ENCODE assay signal across 13 cellular contexts in the genomic region with DNA sequence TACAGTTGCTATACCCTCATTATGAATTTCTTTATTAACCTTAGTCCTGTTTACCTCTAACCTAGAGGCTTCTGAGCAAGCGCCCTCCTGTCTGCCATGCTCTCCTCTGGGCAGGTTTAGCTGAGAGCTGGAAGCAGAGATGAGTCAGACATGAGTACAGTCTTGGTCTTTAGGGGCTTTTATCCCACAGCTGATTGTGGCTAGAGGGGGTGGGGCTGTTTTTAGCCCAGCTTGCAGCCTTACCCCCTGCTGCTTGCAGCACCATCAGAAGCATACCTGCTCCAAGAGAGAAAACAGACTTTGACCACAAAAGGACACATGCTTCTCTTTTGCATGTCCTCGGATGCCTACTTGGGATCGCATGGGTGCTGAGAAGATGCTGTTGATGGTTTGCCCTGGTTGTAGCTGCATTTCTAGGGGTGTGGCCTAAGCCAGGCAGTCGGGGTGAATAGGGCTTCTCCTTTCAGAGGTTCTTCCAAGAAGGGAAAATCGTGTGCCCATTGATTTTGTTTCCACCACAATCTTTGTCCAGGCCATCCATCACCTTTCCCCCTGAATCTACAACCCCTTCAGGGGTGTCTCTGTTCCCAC.
A peak's percentile ranks its signal among the peaks of the same experiment; 100 is the strongest.
DNase-seq lines count a peak whose midpoint lies in the region; ATAC-seq and TF ChIP-seq lines count a peak whose summit lies in the region.
"Had no signal": no experiment of that assay in that cellular context is flagged by ENCODE, and none has a peak within 500 bp of the region (broad histone marks: within the 10 kb centered on the region; RNA-seq: fewer than 3 reads in every experiment).

No MANE protein-coding gene starts in this region.

- no peak overlapping the region for H3K27ac ChIP-seq in foreskin keratinocyte
- H3K27ac ChIP-seq in osteoblast (ENCODE audit: low read depth, low read length) = no peak overlapping the region
- H3K27ac ChIP-seq: parathyroid adenoma had no signal

- no peaks in the 10 kb centered on the region for H3K9me3 ChIP-seq in osteoblast (ENCODE audit: low read depth, low read length)
- H3K9me3 ChIP-seq: HAP-1 had no signal

- H3K36me3 ChIP-seq in osteoblast (ENCODE audit: insufficient read depth, low read length) = no peaks in the 10 kb centered on the region
- H3K36me3 ChIP-seq: HAP-1 had no signal

- peak; percentile 45 for ATAC-seq in HG02588 (IDR thresholded peaks at IDR 0.05; ENCODE audit: unreplicated experiment)
- peak; percentile 76 for ATAC-seq in foreskin keratinocyte
- no peak for ATAC-seq in HG02763 (IDR thresholded peaks at IDR 0.05; ENCODE audit: unreplicated experiment)

- H3K4me2 ChIP-seq in osteoblast (ENCODE audit: insufficient read depth, low read length) = no peak overlapping the region

- peak; percentile 52 for DNase-seq in GM12865 (ENCODE audit: low read depth)
- DNase-seq in activated CD8-positive, alpha-beta memory T cell treated with anti-CD3 and anti-CD28 coated beads, Interleukin-2, amount 50 U/mL, for 1 hour (ENCODE audit: extremely low read depth) = peak; percentile 23
- peak in 1 of 2 donors; percentile 55 for DNase-seq in foreskin keratinocyte
- no peak for DNase-seq in osteoblast (ENCODE audit: insufficient read length, low spot score, missing footprints)
- no peak for DNase-seq in NCI-H774 (lab: John Stamatoyannopoulos, UW)
- no peak for DNase-seq in GM13976 (ENCODE audit: low spot score)
- DNase-seq: activated effector memory CD4-positive, alpha-beta T cell treated with anti-CD3 and anti-CD28 coated beads, Interleukin-2, amount 50 U/mL, for 16 hours; Calu3; NCI-H345 had no signal

- H3K4me3 ChIP-seq in GM12865 (ENCODE audit: low read depth, low read length) (no peak overlapping the region), osteoblast (ENCODE audit: insufficient read depth, low read length) (no peak overlapping the region)
- H3K4me3 ChIP-seq: HAP-1 had no signal

- in situ Hi-C loops in GM13976 (cut with MboI; ENCODE audit: low sequenced_read_pairs, unreplicated experiment) = loop anchor here (25.0 kb wide), 2 partner anchors 523 to 698 kb away; no protein-coding TSS in a partner anchor

- H2AFZ ChIP-seq in osteoblast (ENCODE audit: low read length) = no peak overlapping the region
- H2AFZ ChIP-seq: parathyroid adenoma had no signal

- no peaks in the 10 kb centered on the region for H4K20me1 ChIP-seq in osteoblast (ENCODE audit: insufficient read depth, low read length)

- H3K4me1 ChIP-seq in foreskin keratinocyte = no peaks in the 10 kb centered on the region
- no peaks in the 10 kb centered on the region for H3K4me1 ChIP-seq in osteoblast (ENCODE audit: insufficient read depth, low read length)
- H3K4me1 ChIP-seq: parathyroid adenoma had no signal

- no peak for TF ChIP-seq CTCF in GM12865 (IDR thresholded peaks at IDR 0.05; ENCODE audit: insufficient read depth, low read depth, low read length, missing control alignments)
- TF ChIP-seq CTCF in foreskin keratinocyte (conservative IDR thresholded peaks at IDR 0.05) = no peak
- TF ChIP-seq CTCF in osteoblast (IDR thresholded peaks at IDR 0.05; ENCODE audit: extremely low read depth, low read depth, low read length) = no peak
- no peak for TF ChIP-seq CTCF in GM13976 (IDR thresholded peaks at IDR 0.05; ENCODE audit: borderline replicate concordance, control extremely low read depth, extremely low read depth, insufficient read depth, missing control alignments)

- H3K79me2 ChIP-seq in osteoblast (ENCODE audit: insufficient read depth, low read length) = no peaks in the 10 kb centered on the region
- H3K79me2 ChIP-seq: parathyroid adenoma had no signal

- H3K27me3 ChIP-seq in foreskin keratinocyte (no peaks in the 10 kb centered on the region), osteoblast (ENCODE audit: insufficient read depth, low read length) (peaks cover 17% of the 10 kb centered on the region)

Comparison
In these comparisons a context has a peak if more than half of its experiments do, and no peak if none do; other contexts are left out.
1. DNase-seq: peak in GM12865 (single experiment) and activated CD8-positive, alpha-beta memory T cell treated with anti-CD3 and anti-CD28 coated beads, Interleukin-2, amount 50 U/mL, for 1 hour (single experiment); none in osteoblast (single experiment), NCI-H774 (single experiment) and GM13976 (single experiment).